ENCODE assay signal across 15 cellular contexts in genomic region chr17:64326030-64326419, GRCh38.
DNase-seq lines count a peak whose midpoint lies in the region; ATAC-seq and TF ChIP-seq lines count a peak whose summit lies in the region.
"Had no signal": no experiment of that assay in that cellular context is flagged by ENCODE, and none has a peak within 500 bp of the region (broad histone marks: within the 10 kb centered on the region; RNA-seq: fewer than 3 reads in every experiment).

No MANE protein-coding gene starts in this region.

- H3K4me1 Mint-ChIP-seq in central memory CD8-positive, alpha-beta T cell = peaks cover 37% of the 10 kb centered on the region
- peaks cover 25 to 35% of the 10 kb centered on the region in 2 donors for H3K4me1 Mint-ChIP-seq in natural killer cell treated with Interleukin-12 subunit alpha and Interleukin-12 subunit beta and Interleukin-15 and Interleukin-18, amount 100 ng/mL, for 72 hours (ENCODE audit: low read depth in 2 of 2)

- H3K9me3 Mint-ChIP-seq in central memory CD8-positive, alpha-beta T cell = no peaks in the 10 kb centered on the region
- no peaks in the 10 kb centered on the region for H3K9me3 Mint-ChIP-seq in natural killer cell treated with Interleukin-12 subunit alpha and Interleukin-12 subunit beta and Interleukin-15 and Interleukin-18, amount 100 ng/mL, for 72 hours
- H3K9me3 Mint-ChIP-seq: activated CD4-positive, alpha-beta memory T cell treated with anti-CD3 and anti-CD28 coated beads, Interleukin-2, amount 10 ng/mL, durations not matched to agents 7 days and 5 days; memory B cell had no signal

- no peaks in the 10 kb centered on the region for H3K27me3 ChIP-seq in heart right ventricle
- no peaks in the 10 kb centered on the region for H3K27me3 ChIP-seq in transverse colon
- H3K27me3 ChIP-seq: dorsolateral prefrontal cortex had no signal

- no peak for TF ChIP-seq POLR2A in transverse colon (IDR thresholded peaks at IDR 0.05)

- peaks cover 0 to 5% (median 0%) of the 10 kb centered on the region in 11 donors for H3K9me3 ChIP-seq in heart right ventricle
- H3K9me3 ChIP-seq in transverse colon = no peaks in the 10 kb centered on the region
- H3K9me3 ChIP-seq: A549 had no signal

- H3K27ac ChIP-seq in heart right ventricle (peak overlapping the region; percentile 69 to 95 (median 87)), transverse colon (peak overlapping the region; percentile 21 to 50 (median 34))

- H3K36me3 Mint-ChIP-seq in central memory CD8-positive, alpha-beta T cell (ENCODE audit: insufficient read depth) = peaks cover 21% of the 10 kb centered on the region
- no peaks in the 10 kb centered on the region for H3K36me3 Mint-ChIP-seq in natural killer cell treated with Interleukin-12 subunit alpha and Interleukin-12 subunit beta and Interleukin-15 and Interleukin-18, amount 100 ng/mL, for 72 hours

- peaks cover 19 to 91% (median 71%) of the 10 kb centered on the region in 9 donors for H3K4me1 ChIP-seq in heart right ventricle
- peaks cover 0 to 9% (median 3%) of the 10 kb centered on the region in 4 donors for H3K4me1 ChIP-seq in transverse colon
- H3K4me1 ChIP-seq: A549 had no signal

- TF ChIP-seq CTCF in heart right ventricle (IDR thresholded peaks at IDR 0.05) (no peak), transverse colon (IDR thresholded peaks at IDR 0.05) (no peak)

- TF ChIP-seq EP300 in transverse colon (IDR thresholded peaks at IDR 0.05; ENCODE audit: low read depth) = no peak

- H3K4me3 ChIP-seq in heart right ventricle (no peak overlapping the region), transverse colon (no peak overlapping the region)
- H3K4me3 ChIP-seq: A549, dorsolateral prefrontal cortex had no signal

- no peak overlapping the region for H3K4me3 Mint-ChIP-seq in central memory CD8-positive, alpha-beta T cell
- no peak overlapping the region for H3K4me3 Mint-ChIP-seq in natural killer cell treated with Interleukin-12 subunit alpha and Interleukin-12 subunit beta and Interleukin-15 and Interleukin-18, amount 100 ng/mL, for 72 hours
- H3K4me3 Mint-ChIP-seq: activated CD4-positive, alpha-beta memory T cell treated with anti-CD3 and anti-CD28 coated beads, Interleukin-2, amount 10 ng/mL, durations not matched to agents 7 days and 5 days had no signal

- WGBS in heart right ventricle, 2 donors = 64 to 73% methylated on average over 1 of the region's 1 CpG
- WGBS in transverse colon (ENCODE audit: low coverage in 1 of 2), 2 donors = 86% methylated on average over 1 of the region's 1 CpG; no CpG with 5 or more reads in 1 of the 2 donors

- H3K27ac Mint-ChIP-seq in central memory CD8-positive, alpha-beta T cell (ENCODE audit: low read depth) = peak overlapping the region; percentile 78
- peak overlapping the region; percentile 60 to 84 for H3K27ac Mint-ChIP-seq in natural killer cell treated with Interleukin-12 subunit alpha and Interleukin-12 subunit beta and Interleukin-15 and Interleukin-18, amount 100 ng/mL, for 72 hours
- H3K27ac Mint-ChIP-seq: activated CD4-positive, alpha-beta memory T cell treated with anti-CD3 and anti-CD28 coated beads, Interleukin-2, amount 10 ng/mL, durations not matched to agents 7 days and 5 days; memory B cell had no signal

- ATAC-seq in heart right ventricle (peak in 1 of 8 donors; percentile 2), left ventricle myocardium superior (no peak), left colon (no peak)
- no peak for ATAC-seq in central memory CD8-positive, alpha-beta T cell (replicated peaks; ENCODE audit: extremely low read depth, poor library complexity, severe bottlenecking)
- no peak for ATAC-seq in natural killer cell treated with Interleukin-12 subunit alpha and Interleukin-12 subunit beta and Interleukin-15 and Interleukin-18, amount 100 ng/mL, for 72 hours

- H3K27me3 Mint-ChIP-seq in central memory CD8-positive, alpha-beta T cell = no peaks in the 10 kb centered on the region
- no peaks in the 10 kb centered on the region for H3K27me3 Mint-ChIP-seq in natural killer cell treated with Interleukin-12 subunit alpha and Interleukin-12 subunit beta and Interleukin-15 and Interleukin-18, amount 100 ng/mL, for 72 hours
- H3K27me3 Mint-ChIP-seq: memory B cell had no signal

- intact Hi-C loops in heart right ventricle (cut with DNase I) (loop anchor here in 3 of 10 donors (2.0 to 10.0 kb wide), 6 partner anchors 19 to 169 kb away; partner anchors contain the start of gene POLG2 (in 1 of the 3)), left ventricle myocardium superior (cut with micrococcal nuclease) (no loop called here), transverse colon (cut with DNase I; ENCODE audit: low total_unique reads) (no loop called here), left colon (cut with DNase I, micrococcal nuclease) (loop anchor here (5.0 to 10.0 kb wide), 2 partner anchors 89 to 91 kb away; no protein-coding TSS in a partner anchor)

- peaks cover 0 to 66% (median 0%) of the 10 kb centered on the region in 9 donors for H3K36me3 ChIP-seq in heart right ventricle
- H3K36me3 ChIP-seq in transverse colon = no peaks in the 10 kb centered on the region

- in situ Hi-C loops in transverse colon (cut with MboI; ENCODE audit: low pct_ligation_motif_present in 1 of 4, low pct_unique_long_range_greater_than_20kb in 1 of 4, low sequenced_read_pairs in 3 of 4) = loop anchor here in 1 of 4 donors (10.0 kb wide), 1 partner anchor 89 kb away; no protein-coding TSS in a partner anchor

- DNase-seq in heart right ventricle (no peak), left ventricle myocardium superior (no peak), transverse colon (no peak), kidney glomerular epithelial cell (lab: John Stamatoyannopoulos, UW) (no peak), left colon (no peak)
- DNase-seq in central memory CD8-positive, alpha-beta T cell (ENCODE audit: low spot score in 2 of 2) = no peak
- no peak for DNase-seq in natural killer cell treated with Interleukin-12 subunit alpha and Interleukin-12 subunit beta and Interleukin-15 and Interleukin-18, amount 100 ng/mL, for 72 hours (ENCODE audit: low spot score)
- DNase-seq in activated CD4-positive, alpha-beta T cell treated with anti-CD3 and anti-CD28 coated beads, Interleukin-2, amount 50 U/mL, for 1 hour = no peak
- DNase-seq: activated CD4-positive, alpha-beta memory T cell treated with anti-CD3 and anti-CD28 coated beads, Interleukin-2, amount 10 ng/mL, durations not matched to agents 7 days and 5 days; COR-L47; Karpas-422; NCI-H146 had no signal

Comparison
In these comparisons a context has a peak if more than half of its experiments do, and no peak if none do; other contexts are left out.
1. intact Hi-C loops: an anchor here in left colon (5.0 to 10.0 kb wide); none called in left ventricle myocardium superior and transverse colon.